ENCODE assay signal across 8 cellular contexts in genomic region chr14:76386922-76387782, GRCh38.
DNase-seq lines count a peak whose midpoint lies in the region; ATAC-seq and TF ChIP-seq lines count a peak whose summit lies in the region.

No MANE protein-coding gene starts in this region.

- no peaks in the 10 kb centered on the region for H4K20me1 ChIP-seq in DOHH2 (ENCODE audit: control insufficient read depth, insufficient read depth, low read depth, low read length)

- no peak overlapping the region for H3K4me2 ChIP-seq in DOHH2 (ENCODE audit: low read length)

- H3F3A ChIP-seq in DOHH2 (ENCODE audit: control insufficient read depth, insufficient read depth) = no peaks in the 10 kb centered on the region

- no peaks in the 10 kb centered on the region for H3K9me2 ChIP-seq in DOHH2 (replicated peaks; ENCODE audit: control insufficient read depth, low read length)

- TF ChIP-seq CTCF in DOHH2 (IDR thresholded peaks at IDR 0.05; ENCODE audit: low read depth, low read length, poor library complexity, severe bottlenecking) = peak; percentile 97

- DNase-seq in NCI-H510A treated with DMSO at 0.1 percent for 48 hours (lab: John Stamatoyannopoulos, UW) (peak; percentile 74), medulla oblongata (ENCODE audit: extremely low spot score) (peak; percentile 86)
- DNase-seq in activated CD4-positive, alpha-beta T cell treated with anti-CD3 and anti-CD28 coated beads, Interleukin-2, amount 50 U/mL, for 24 hours (ENCODE audit: low read depth in 1 of 2, low spot score in 1 of 2) = peak; percentile 37 to 51
- peak; percentile 17 for DNase-seq in effector CD8-positive, alpha-beta T cell (lab: John Stamatoyannopoulos, UW)
- DNase-seq in stimulated activated CD8-positive, alpha-beta memory T cell treated with anti-CD3 and anti-CD28 coated beads, Interleukin-15, amount 100 ng/mL, for 1 hour (ENCODE audit: low read depth) = peak; percentile 23

- no peak overlapping the region for H3K27ac ChIP-seq in DOHH2 (ENCODE audit: low read depth, low read length)

- H3K4me1 ChIP-seq in DOHH2 (ENCODE audit: control insufficient read depth, low read length) = no peaks in the 10 kb centered on the region

- ATAC-seq in HG03025 (IDR thresholded peaks at IDR 0.05; ENCODE audit: low FRiP score, unreplicated experiment) = peak; percentile 49
- ATAC-seq in HG03521 (IDR thresholded peaks at IDR 0.05; ENCODE audit: unreplicated experiment) = no peak

- no peak overlapping the region for H3K4me3 ChIP-seq in DOHH2 (ENCODE audit: low read length)

- no peaks in the 10 kb centered on the region for H3K36me3 ChIP-seq in DOHH2 (ENCODE audit: control insufficient read depth, low read length)

- peaks cover 28% of the 10 kb centered on the region for H3K27me3 ChIP-seq in DOHH2 (ENCODE audit: control insufficient read depth, low read length)

- no peaks in the 10 kb centered on the region for H3K79me2 ChIP-seq in DOHH2 (ENCODE audit: control insufficient read depth, low read length)

- H3K9me3 ChIP-seq in DOHH2 (ENCODE audit: control insufficient read depth, insufficient read depth, low read length) = no peaks in the 10 kb centered on the region

Comparison
In these comparisons a context has a peak if more than half of its experiments do, and no peak if none do; other contexts are left out.
1. DNase-seq: peak in every context shown above with its lines; median percentile 86 in medulla oblongata; 74 in NCI-H510A treated with DMSO at 0.1 percent for 48 hours; 44 in activated CD4-positive, alpha-beta T cell treated with anti-CD3 and anti-CD28 coated beads, Interleukin-2, amount 50 U/mL, for 24 hours; 23 in stimulated activated CD8-positive, alpha-beta memory T cell treated with anti-CD3 and anti-CD28 coated beads, Interleukin-15, amount 100 ng/mL, for 1 hour; 17 in effector CD8-positive, alpha-beta T cell.